8 cellular contexts compared by ENCODE assay signal in the genomic region with DNA sequence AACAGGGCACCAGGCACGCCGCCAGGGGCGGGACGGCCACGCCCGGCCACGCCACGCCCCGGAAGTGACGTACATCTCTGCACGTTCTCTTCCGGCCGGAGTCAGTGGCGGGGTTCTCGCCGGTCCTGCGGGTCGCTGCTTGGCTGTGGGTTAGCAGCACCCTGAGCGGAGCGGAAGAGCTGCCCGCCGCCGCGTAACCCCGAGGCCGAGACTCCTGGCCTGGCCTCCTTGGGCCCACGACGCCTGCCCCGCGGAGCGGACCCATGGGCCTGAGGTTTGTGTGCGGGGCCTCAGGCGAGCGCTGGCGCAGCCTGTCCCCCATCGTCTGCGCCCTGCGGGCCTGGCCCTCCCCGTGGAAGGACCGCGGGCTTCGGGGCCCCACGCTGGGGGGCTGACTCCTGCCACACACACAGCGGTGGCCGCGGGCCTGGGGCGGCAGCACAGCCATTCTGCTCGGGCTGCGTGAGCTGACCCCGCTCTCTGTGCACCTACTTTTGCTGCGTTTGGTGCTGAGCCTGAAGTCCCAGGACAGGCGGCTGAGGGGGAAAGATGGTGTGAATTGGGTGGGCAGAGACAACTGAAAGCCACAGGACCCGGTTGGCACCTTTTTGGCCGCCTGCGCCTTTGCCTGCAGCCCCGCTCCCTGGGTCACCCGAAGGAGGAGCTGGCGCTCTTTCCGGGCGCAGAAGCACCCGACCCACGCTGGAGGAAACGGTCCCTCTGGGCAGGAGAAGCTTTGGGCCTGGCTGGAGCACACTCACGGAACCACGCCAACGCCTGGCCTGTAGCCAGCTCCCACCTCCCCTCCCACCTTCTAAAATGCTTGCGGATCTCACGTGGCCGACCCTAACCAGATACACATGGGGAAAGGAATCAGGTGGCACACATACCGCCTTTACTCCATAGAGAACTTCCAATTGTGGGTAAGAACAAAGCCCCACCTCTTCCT. TPM values are rescaled to one million over a fixed set of nuclear protein-coding genes. Genes with fewer than 3 reads are reported as not detected.
DNase-seq lines count a peak whose midpoint lies in the region; ATAC-seq lines count a peak whose summit lies in the region.

No MANE protein-coding gene starts in this region.

- intact Hi-C loops in left colon (cut with DNase I, micrococcal nuclease) = no loop called here

- DNase-seq in AG08395 (ENCODE audit: low spot score) (peak; percentile 94), NCI-H510A treated with DMSO at 0.1 percent for 48 hours (lab: John Stamatoyannopoulos, UW) (peak; percentile 44), left colon (peak; percentile 93 to 99)
- peak; percentile 96 to 97 for DNase-seq in activated CD4-positive, alpha-beta T cell treated with anti-CD3 and anti-CD28 coated beads for 4 hours
- peak; percentile 91 to 99 for DNase-seq in stimulated activated CD4-positive, alpha-beta T cell treated with anti-CD3 and anti-CD28 coated beads, Interleukin-1b, Interleukin-23, amount 100 ng/mL, for 1 hour (ENCODE audit: low read depth in 2 of 2)

- peak overlapping the region; percentile 72 for H3K27ac ChIP-seq in cingulate gyrus (ENCODE audit: low read depth, low read length)

- ATAC-seq in GM19023 (IDR thresholded peaks at IDR 0.05; ENCODE audit: unreplicated experiment) (peak; percentile 56), HG03442 (IDR thresholded peaks at IDR 0.05; ENCODE audit: unreplicated experiment) (peak; percentile 37), left colon (peak; percentile 81)

RNA-seq across cellular contexts. Expression of a gene that starts 28.1 kb away (rescaled TPM):
- 10 to 100 TPM; 20.4 to 22.9 TPM for total RNA-seq in left colon

RNA-seq across cellular contexts. Expression of a gene that starts 28.3 kb away (rescaled TPM):
- 1 to 10 TPM; 1.7 to 3.9 TPM for total RNA-seq in left colon

Comparison
In these comparisons a context has a peak if more than half of its experiments do, and no peak if none do; other contexts are left out.
1. Peak in every context shown above with its lines: DNase-seq, ATAC-seq and H3K27ac ChIP-seq.
2. DNase-seq: peak in every context shown above with its lines; median percentile 96 in activated CD4-positive, alpha-beta T cell treated with anti-CD3 and anti-CD28 coated beads for 4 hours; 96 in left colon; 95 in stimulated activated CD4-positive, alpha-beta T cell treated with anti-CD3 and anti-CD28 coated beads, Interleukin-1b, Interleukin-23, amount 100 ng/mL, for 1 hour; 94 in AG08395; 44 in NCI-H510A treated with DMSO at 0.1 percent for 48 hours.